ENCODE assay signal across 39 cellular contexts in genomic region chr1:162990665-162991064, GRCh38.
"Had no signal": no experiment of that assay in that cellular context is flagged by ENCODE, and none has a peak within 500 bp of the region (broad histone marks: within the 10 kb centered on the region; RNA-seq: fewer than 3 reads in every experiment).

No MANE protein-coding gene starts in this region.

- H3K9me3 Mint-ChIP-seq: activated naive CD4-positive, alpha-beta T cell treated with anti-CD3 and anti-CD28 coated beads for 36 hours; activated naive CD4-positive, alpha-beta T cell treated with anti-CD3 and anti-CD28 coated beads, Interleukin-2, amount 10 ng/mL, durations not matched to agents 7 days and 5 days; activated naive CD4-positive, alpha-beta T cell treated with anti-CD3 and anti-CD28 coated beads, Interleukin-2, amount 50 U/mL, for 24 hours; activated naive CD4-positive, alpha-beta T cell treated with anti-CD3 and anti-CD28 coated beads, Interleukin-2, amount 50 U/mL, for 72 hours; activated naive CD8-positive, alpha-beta T cell treated with anti-CD3 and anti-CD28 coated beads for 36 hours; activated naive CD8-positive, alpha-beta T cell treated with anti-CD3 and anti-CD28 coated beads, Interleukin-2, amount 10 ng/mL, durations not matched to agents 7 days and 5 days; activated naive CD8-positive, alpha-beta T cell treated with anti-CD3 and anti-CD28 coated beads, Interleukin-2, amount 50 U/mL, for 24 hours; activated T-cell treated with anti-CD3 and anti-CD28 coated beads, Interleukin-2, amount 50 U/mL, for 24 hours; activated T-cell treated with anti-CD3 and anti-CD28 coated beads, Interleukin-2, amount 50 U/mL, for 4 hours; activated T-helper 1 cell treated with anti-CD3 and anti-CD28 coated beads, Interleukin-12 subunit alpha, Interleukin-12 subunit beta, Interleukin-2, Interleukin-4 antibody, amounts not matched to agents 30 ng/mL and 10 ng/mL and 1 ng/mL, durations not matched to agents 14 hours and 24 hours and 36 hours; activated T-helper 17 cell treated with anti-CD3 and anti-CD28 coated beads, Interleukin-2, amount 50 U/mL, for 72 hours; activated T-helper 2 cell treated with anti-CD3 and anti-CD28 coated beads, Interferon-gamma antibody, Interleukin-2, Interleukin-4, amounts not matched to agents 10 μg/mL and 5 μg/mL and 100 μg/mL, durations not matched to agents 14 hours and 24 hours and 36 hours; brain; central memory CD8-positive, alpha-beta T cell had no signal

- H3K36me3 Mint-ChIP-seq: activated naive CD4-positive, alpha-beta T cell treated with anti-CD3 and anti-CD28 coated beads, Interleukin-2, amount 10 ng/mL, durations not matched to agents 7 days and 5 days; activated naive CD4-positive, alpha-beta T cell treated with anti-CD3 and anti-CD28 coated beads, Interleukin-2, amount 50 U/mL, for 24 hours; activated naive CD4-positive, alpha-beta T cell treated with anti-CD3 and anti-CD28 coated beads, Interleukin-2, amount 50 U/mL, for 72 hours; activated naive CD8-positive, alpha-beta T cell; activated naive CD8-positive, alpha-beta T cell treated with anti-CD3 and anti-CD28 coated beads for 36 hours; activated naive CD8-positive, alpha-beta T cell treated with anti-CD3 and anti-CD28 coated beads, Interleukin-2, amount 10 ng/mL, durations not matched to agents 7 days and 5 days; brain had no signal

- H3K27ac Mint-ChIP-seq: activated naive CD4-positive, alpha-beta T cell treated with anti-CD3 and anti-CD28 coated beads for 36 hours; activated naive CD4-positive, alpha-beta T cell treated with anti-CD3 and anti-CD28 coated beads, Interleukin-2, amount 10 ng/mL, durations not matched to agents 7 days and 5 days; activated naive CD4-positive, alpha-beta T cell treated with anti-CD3 and anti-CD28 coated beads, Interleukin-2, amount 50 U/mL, for 24 hours; activated naive CD4-positive, alpha-beta T cell treated with anti-CD3 and anti-CD28 coated beads, Interleukin-2, amount 50 U/mL, for 72 hours; activated naive CD8-positive, alpha-beta T cell; activated naive CD8-positive, alpha-beta T cell treated with anti-CD3 and anti-CD28 coated beads for 36 hours; activated naive CD8-positive, alpha-beta T cell treated with anti-CD3 and anti-CD28 coated beads, Interleukin-2, amount 10 ng/mL, durations not matched to agents 7 days and 5 days; activated naive CD8-positive, alpha-beta T cell treated with anti-CD3 and anti-CD28 coated beads, Interleukin-2, amount 50 U/mL, for 24 hours; activated T-cell treated with anti-CD3 and anti-CD28 coated beads, Interleukin-2, amount 50 U/mL, for 24 hours; activated T-cell treated with anti-CD3 and anti-CD28 coated beads, Interleukin-2, amount 50 U/mL, for 72 hours; activated T-helper 1 cell treated with anti-CD3 and anti-CD28 coated beads, Interleukin-12 subunit alpha, Interleukin-12 subunit beta, Interleukin-2, Interleukin-4 antibody, amounts not matched to agents 30 ng/mL and 10 ng/mL and 1 ng/mL, durations not matched to agents 14 hours and 24 hours and 36 hours; activated T-helper 17 cell treated with anti-CD3 and anti-CD28 coated beads, Interleukin-2, amount 50 U/mL, for 72 hours; activated T-helper 2 cell treated with anti-CD3 and anti-CD28 coated beads, Interferon-gamma antibody, Interleukin-2, Interleukin-4, amounts not matched to agents 10 μg/mL and 5 μg/mL and 100 μg/mL, durations not matched to agents 14 hours and 24 hours and 36 hours; brain had no signal

- H3K36me3 ChIP-seq: adrenal gland, ascending aorta, brain microvascular endothelial cell, breast epithelium, cardiac muscle cell had no signal

- H3K4me1 ChIP-seq: adrenal gland, ascending aorta, body of pancreas, breast epithelium had no signal

- DNase-seq: activated effector memory CD4-positive, alpha-beta T cell treated with anti-CD3 and anti-CD28 coated beads, Interleukin-2, amount 50 U/mL, for 16 hours; activated effector memory CD4-positive, alpha-beta T cell treated with Interleukin-2 at 50 U/mL for 16 hours; activated gamma-delta T cell; activated gamma-delta T cell treated with Interleukin-2 at 50 U/mL for 16 hours; activated naive CD4-positive, alpha-beta T cell; activated naive CD4-positive, alpha-beta T cell treated with anti-CD3 and anti-CD28 coated beads for 36 hours; activated naive CD4-positive, alpha-beta T cell treated with anti-CD3 and anti-CD28 coated beads, Interleukin-2, amount 10 ng/mL, durations not matched to agents 7 days and 5 days; activated naive CD4-positive, alpha-beta T cell treated with anti-CD3 and anti-CD28 coated beads, Interleukin-2, amount 50 U/mL, for 16 hours; activated naive CD4-positive, alpha-beta T cell treated with Interleukin-2 at 50 U/mL for 16 hours; activated naive CD8-positive, alpha-beta T cell treated with anti-CD3 and anti-CD28 coated beads for 36 hours; activated naive CD8-positive, alpha-beta T cell treated with anti-CD3 and anti-CD28 coated beads, Interleukin-2, amount 10 ng/mL, durations not matched to agents 7 days and 5 days; activated naive CD8-positive, alpha-beta T cell treated with anti-CD3 and anti-CD28 coated beads, Interleukin-2, amount 50 U/mL, for 24 hours; activated T-cell treated with anti-CD3 and anti-CD28 coated beads, Interleukin-2, amount 50 U/mL, for 1 hour; activated T-cell treated with anti-CD3 and anti-CD28 coated beads, Interleukin-2, amount 50 U/mL, for 24 hours; activated T-cell treated with anti-CD3 and anti-CD28 coated beads, Interleukin-2, amount 50 U/mL, for 4 hours; activated T-cell treated with anti-CD3 and anti-CD28 coated beads, Interleukin-2, amount 50 U/mL, for 48 hours; activated T-cell treated with anti-CD3 and anti-CD28 coated beads, Interleukin-2, amount 50 U/mL, for 72 hours; adrenal gland; amniotic stem cell; amygdala; anterior cingulate cortex; aorta; body of pancreas; brain microvascular endothelial cell; caudate nucleus; central memory CD4-positive, alpha-beta T cell; cerebellar nuclear complex had no signal

- ATAC-seq: activated naive CD4-positive, alpha-beta T cell treated with anti-CD3 and anti-CD28 coated beads, Interleukin-2, amount 50 U/mL, for 72 hours; activated naive CD8-positive, alpha-beta T cell treated with anti-CD3 and anti-CD28 coated beads, Interleukin-2, amount 50 U/mL, for 24 hours; activated T-cell treated with anti-CD3 and anti-CD28 coated beads, Interleukin-2, amount 50 U/mL, for 4 hours; activated T-cell treated with anti-CD3 and anti-CD28 coated beads, Interleukin-2, amount 50 U/mL, for 72 hours; activated T-helper 17 cell treated with anti-CD3 and anti-CD28 coated beads, Interleukin-2, amount 50 U/mL, for 72 hours; body of pancreas had no signal

- H3K4me1 Mint-ChIP-seq: activated naive CD4-positive, alpha-beta T cell treated with anti-CD3 and anti-CD28 coated beads, Interleukin-2, amount 10 ng/mL, durations not matched to agents 7 days and 5 days; activated naive CD4-positive, alpha-beta T cell treated with anti-CD3 and anti-CD28 coated beads, Interleukin-2, amount 50 U/mL, for 24 hours; activated naive CD8-positive, alpha-beta T cell treated with anti-CD3 and anti-CD28 coated beads for 36 hours; activated naive CD8-positive, alpha-beta T cell treated with anti-CD3 and anti-CD28 coated beads, Interleukin-2, amount 10 ng/mL, durations not matched to agents 7 days and 5 days; activated naive CD8-positive, alpha-beta T cell treated with anti-CD3 and anti-CD28 coated beads, Interleukin-2, amount 50 U/mL, for 24 hours; activated T-helper 17 cell treated with anti-CD3 and anti-CD28 coated beads, Interleukin-2, amount 50 U/mL, for 72 hours; central memory CD8-positive, alpha-beta T cell had no signal

- H3K27me3 ChIP-seq: adrenal gland, ascending aorta, body of pancreas, brain microvascular endothelial cell, breast epithelium, cardiac muscle cell had no signal

- H3K4me3 ChIP-seq: adrenal gland, ascending aorta, body of pancreas, breast epithelium, cardiac muscle cell had no signal

- H3K4me3 Mint-ChIP-seq: activated naive CD4-positive, alpha-beta T cell treated with anti-CD3 and anti-CD28 coated beads for 36 hours; activated naive CD4-positive, alpha-beta T cell treated with anti-CD3 and anti-CD28 coated beads, Interleukin-2, amount 10 ng/mL, durations not matched to agents 7 days and 5 days; activated naive CD4-positive, alpha-beta T cell treated with anti-CD3 and anti-CD28 coated beads, Interleukin-2, amount 50 U/mL, for 24 hours; activated naive CD8-positive, alpha-beta T cell; activated naive CD8-positive, alpha-beta T cell treated with anti-CD3 and anti-CD28 coated beads for 36 hours; activated naive CD8-positive, alpha-beta T cell treated with anti-CD3 and anti-CD28 coated beads, Interleukin-2, amount 10 ng/mL, durations not matched to agents 7 days and 5 days; activated naive CD8-positive, alpha-beta T cell treated with anti-CD3 and anti-CD28 coated beads, Interleukin-2, amount 50 U/mL, for 24 hours; activated T-cell treated with anti-CD3 and anti-CD28 coated beads, Interleukin-2, amount 50 U/mL, for 24 hours; activated T-cell treated with anti-CD3 and anti-CD28 coated beads, Interleukin-2, amount 50 U/mL, for 4 hours; activated T-cell treated with anti-CD3 and anti-CD28 coated beads, Interleukin-2, amount 50 U/mL, for 72 hours; activated T-helper 1 cell treated with anti-CD3 and anti-CD28 coated beads, Interleukin-12 subunit alpha, Interleukin-12 subunit beta, Interleukin-2, Interleukin-4 antibody, amounts not matched to agents 30 ng/mL and 10 ng/mL and 1 ng/mL, durations not matched to agents 14 hours and 24 hours and 36 hours; activated T-helper 17 cell treated with anti-CD3 and anti-CD28 coated beads, Interleukin-2, amount 50 U/mL, for 72 hours; brain; central memory CD8-positive, alpha-beta T cell had no signal

- H3K27ac ChIP-seq: adrenal gland, ascending aorta, body of pancreas, brain microvascular endothelial cell, breast epithelium, cardiac muscle cell had no signal

- FAIRE-seq: bronchial epithelial cell had no signal

- H3K9me3 ChIP-seq: adrenal gland, ascending aorta, body of pancreas, breast epithelium had no signal
